10 cellular contexts compared by ENCODE assay signal in the genomic region with DNA sequence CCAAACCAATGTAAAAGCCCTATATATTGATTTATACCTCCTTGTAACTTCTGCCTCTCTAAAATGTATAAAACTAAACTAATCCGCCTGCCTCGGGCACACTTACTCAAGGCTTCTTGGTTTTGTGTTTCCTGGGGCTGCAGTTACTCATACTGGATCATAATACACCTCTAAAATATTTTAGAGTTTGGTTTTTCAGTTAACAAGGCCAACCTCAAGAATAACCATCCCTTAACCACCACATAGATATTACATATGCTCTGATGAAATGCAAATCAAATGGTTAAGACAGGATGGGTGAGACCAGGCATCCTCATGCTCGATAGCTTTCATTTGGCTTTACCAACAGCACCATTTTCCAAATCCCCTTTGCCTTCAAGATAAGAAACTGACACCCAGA. TPM values are rescaled to one million over a fixed set of nuclear protein-coding genes. Genes with fewer than 3 reads are reported as not detected.
DNase-seq lines count a peak whose midpoint lies in the region; ATAC-seq and TF ChIP-seq lines count a peak whose summit lies in the region.
"Had no signal": no experiment of that assay in that cellular context is flagged by ENCODE, and none has a peak within 500 bp of the region (broad histone marks: within the 10 kb centered on the region; RNA-seq: fewer than 3 reads in every experiment).

No MANE protein-coding gene starts in this region.

- no peaks in the 10 kb centered on the region for H3K27me3 Mint-ChIP-seq in Caco-2 (ENCODE audit: insufficient read depth, unreplicated experiment)

- BruUV-seq in Caco-2 (replicated peaks; lab: Mats Ljungman, UMichigan), result no TSS peak

- H3K27me3 ChIP-seq in Caco-2 (replicated peaks; ENCODE audit: control insufficient read depth, insufficient read depth, low read length) (no peaks in the 10 kb centered on the region), fibroblast of lung (ENCODE audit: control insufficient read depth, insufficient read depth, low read length) (no peaks in the 10 kb centered on the region), vagina (no peaks in the 10 kb centered on the region)
- H3K27me3 ChIP-seq: upper lobe of left lung had no signal

- peaks cover 11% of the 10 kb centered on the region; the same call in 1 of the 2 replicates for H3K4me1 ChIP-seq in Caco-2
- H3K4me1 ChIP-seq in fibroblast of lung (ENCODE audit: control insufficient read depth, extremely low read depth, insufficient read depth, low read length), result no peaks in the 10 kb centered on the region
- no peaks in the 10 kb centered on the region for H3K4me1 ChIP-seq in vagina

- H4K20me1 ChIP-seq in fibroblast of lung (ENCODE audit: control insufficient read depth, extremely low read depth, insufficient read depth, low read length), result no peaks in the 10 kb centered on the region

- peak; percentile 82 for ATAC-seq in GM21423 (IDR thresholded peaks at IDR 0.05; ENCODE audit: unreplicated experiment)
- no peak for ATAC-seq in HG02973 (IDR thresholded peaks at IDR 0.05; ENCODE audit: unreplicated experiment)
- no peak for ATAC-seq in GM21737 (IDR thresholded peaks at IDR 0.05; ENCODE audit: unreplicated experiment)

- H3K4me3 ChIP-seq in Caco-2 (ENCODE audit: low read depth, low read length), result no peak overlapping the region
- H3K4me3 ChIP-seq in fibroblast of lung (replicated peaks in 1 of 4; ENCODE audit: control extremely low read depth in 1 of 4, insufficient read depth in 1 of 4, low read depth in 3 of 4, low read length in 4 of 4), result no peak overlapping the region
- no peak overlapping the region for H3K4me3 ChIP-seq in vagina
- H3K4me3 ChIP-seq: upper lobe of left lung had no signal

- no peak overlapping the region for H2AFZ ChIP-seq in fibroblast of lung (ENCODE audit: low read length)

- H3K27ac Mint-ChIP-seq in Caco-2 (ENCODE audit: unreplicated experiment), result peak overlapping the region; percentile 19

- no peak for DNase-seq in Caco-2
- peak; percentile 69 for DNase-seq in M059J (ENCODE audit: low read depth)
- peak in 1 of 2 donors; percentile 29 for DNase-seq in fibroblast of lung (ENCODE audit: low read depth in 2 of 2)
- DNase-seq in SKM-1 treated with dmso at 0.1 percent for 144 hours (lab: John Stamatoyannopoulos, UW; ENCODE audit: unreplicated experiment), result no peak
- DNase-seq in vagina (ENCODE audit: extremely low spot score in 2 of 2), result no peak
- DNase-seq: amygdala, upper lobe of left lung had no signal

- peaks cover 17% of the 10 kb centered on the region for H3K36me3 Mint-ChIP-seq in Caco-2 (ENCODE audit: insufficient read depth, unreplicated experiment)

- H3K4me1 Mint-ChIP-seq in Caco-2 (ENCODE audit: low read depth, unreplicated experiment), result peaks cover 16% of the 10 kb centered on the region

- TF ChIP-seq CTCF in Caco-2 (IDR thresholded peaks at IDR 0.05; ENCODE audit: insufficient read depth in 1 of 2, low read depth in 1 of 2, low read length in 1 of 2, severe bottlenecking in 1 of 2, unreplicated experiment in 1 of 2) (no peak), fibroblast of lung (conservative IDR thresholded peaks at IDR 0.05 in 1 of 2, IDR thresholded peaks at IDR 0.05 in 1 of 2; ENCODE audit: low read depth in 1 of 2, low read length in 2 of 2) (no peak), vagina (IDR thresholded peaks at IDR 0.05) (no peak)

- H3K36me3 ChIP-seq in Caco-2 (ENCODE audit: control insufficient read depth, insufficient read depth, low read length) (no peaks in the 10 kb centered on the region), fibroblast of lung (ENCODE audit: control insufficient read depth, insufficient read depth, low read length) (no peaks in the 10 kb centered on the region), vagina (no peaks in the 10 kb centered on the region)

- H3K9me3 Mint-ChIP-seq in Caco-2 (ENCODE audit: unreplicated experiment), result peaks cover 8% of the 10 kb centered on the region

- intact Hi-C loops in Caco-2 (cut with micrococcal nuclease; ENCODE audit: unreplicated experiment), result no loop called here
- intact Hi-C loops in vagina (cut with DNase I), result no loop called here

- no peak overlapping the region for H3K4me2 ChIP-seq in fibroblast of lung (ENCODE audit: extremely low read depth, insufficient read depth, low read length)

- no peaks in the 10 kb centered on the region for H3K79me2 ChIP-seq in fibroblast of lung (ENCODE audit: control insufficient read depth, insufficient read depth, low read length)

- no peak overlapping the region for H3K4me3 Mint-ChIP-seq in Caco-2 (ENCODE audit: unreplicated experiment)

- POLR2A ChIA-PET in Caco-2 (lab: Charles Lee), result no interaction called here

- TF ChIP-seq POLR2A in vagina (IDR thresholded peaks at IDR 0.05), result no peak

- no peak overlapping the region for H3K9ac ChIP-seq in fibroblast of lung (ENCODE audit: insufficient read depth, low read length)

- H3K27ac ChIP-seq in fibroblast of lung (ENCODE audit: insufficient read depth, low read length) (peak overlapping the region; percentile 15), vagina (no peak overlapping the region)
- H3K27ac ChIP-seq: upper lobe of left lung had no signal

- H3K9me3 ChIP-seq in Caco-2 (no peaks in the 10 kb centered on the region), fibroblast of lung (ENCODE audit: control insufficient read depth, insufficient read depth, low read depth, low read length) (no peaks in the 10 kb centered on the region), vagina (no peaks in the 10 kb centered on the region)
- H3K9me3 ChIP-seq: upper lobe of left lung had no signal

- CTCF ChIA-PET in Caco-2 (lab: Charles Lee), result no interaction called here

RNA-seq across cellular contexts. Expression of a gene that starts 46.4 kb away (rescaled TPM):
- total RNA-seq in Caco-2 (2022), result 71.5 and 72.7 TPM in 2 replicates
- total RNA-seq in M059J (2014; rRNA removed; shearing (Covaris generic)), result 20.3 and 28.3 TPM in 2 replicates
- total RNA-seq in fibroblast of lung, result 18.5 and 23.1 TPM in 2 replicates
- polyA plus RNA-seq in fibroblast of lung, result 50.7 and 59.8 TPM in 2 replicates
- 41.5 and 51.1 TPM in 2 replicates for polyA plus RNA-seq in fibroblast of lung (2012)
- 39.5 and 122 TPM in 2 replicates for polyA minus RNA-seq in fibroblast of lung (ENCODE audit: low replicate concordance)
- 35.6 TPM for total RNA-seq in vagina
